24 cellular contexts compared by ENCODE assay signal in the genomic region with DNA sequence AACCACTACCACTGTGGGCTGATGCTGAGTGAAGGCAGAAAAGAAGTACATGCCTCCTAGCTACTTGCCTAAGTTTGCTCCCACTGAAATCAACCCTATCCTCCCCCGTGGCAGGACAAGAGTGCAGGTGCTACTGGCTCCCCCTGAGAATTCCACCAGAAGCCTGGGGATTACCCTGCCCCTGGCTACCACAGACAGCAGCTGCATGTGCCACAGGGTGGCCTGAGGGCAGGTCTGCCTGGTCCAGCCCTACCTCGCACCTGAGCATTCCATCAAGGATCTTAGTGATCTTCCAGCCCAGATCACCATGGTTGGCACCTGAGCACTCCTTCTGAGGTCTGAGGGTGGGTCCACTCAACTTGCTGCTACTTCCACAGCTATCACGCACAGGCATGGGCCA.
"Had no signal": no experiment of that assay in that cellular context is flagged by ENCODE, and none has a peak within 500 bp of the region (broad histone marks: within the 10 kb centered on the region; RNA-seq: fewer than 3 reads in every experiment).

No MANE protein-coding gene starts in this region.

- H3K36me3 ChIP-seq: MG63, Peyer's patch had no signal

- H3K9me3 ChIP-seq: MG63, Peyer's patch, SK-N-SH had no signal

- DNase-seq: KBM-7, MG63, NCI-H1092, NCI-H1105 treated with DMSO at 0.1 percent for 48 hours, NCI-H1417 treated with DMSO at 0.1 percent for 48 hours, NCI-H146, NCI-H1694 treated with DMSO at 0.1 percent for 48 hours, NCI-H2029, NCI-H2081 treated with DMSO at 0.1 percent for 48 hours, NCI-H2171, NCI-H226, NCI-H446, NCI-H510A, NCI-H524 treated with DMSO at 0.1 percent for 48 hours, NCI-H69, NCI-H774, OCI-M1, PC-9, Peyer's patch, Right ventricle myocardium superior, RPMI8226, SIG-M5, SK-N-SH, SW 1271 had no signal

- H3K9ac ChIP-seq: SK-N-SH had no signal

- H3K27me3 ChIP-seq: MG63, Peyer's patch had no signal

- H3K4me1 ChIP-seq: Peyer's patch had no signal

- H3K4me3 ChIP-seq: MG63, PC-9, Peyer's patch had no signal

- H3K27ac ChIP-seq: PC-9, Peyer's patch had no signal

- H2AFZ ChIP-seq: PC-9 had no signal

- H3K4me2 ChIP-seq: PC-9, SK-N-SH had no signal
